ENCODE assay signal across 11 cellular contexts in genomic region chr18:7924616-7925015, GRCh38.
"Had no signal": no experiment of that assay in that cellular context is flagged by ENCODE, and none has a peak within 500 bp of the region (broad histone marks: within the 10 kb centered on the region; RNA-seq: fewer than 3 reads in every experiment).

No MANE protein-coding gene starts in this region.

- H3K4me3 Mint-ChIP-seq: activated B cell treated with CpG ODN at 0.5 μM for 24 hours; brain; naive thymus-derived CD4-positive, alpha-beta T cell; T-helper 17 cell had no signal

- H3K27ac ChIP-seq: adrenal gland, dorsolateral prefrontal cortex, stomach had no signal

- H3K9me3 ChIP-seq: stomach had no signal

- H3K27me3 ChIP-seq: adrenal gland, dorsolateral prefrontal cortex, stomach had no signal

- H3K9me3 Mint-ChIP-seq: activated B cell treated with CpG ODN at 0.5 μM for 24 hours had no signal

- H3K4me3 ChIP-seq: adrenal gland, dorsolateral prefrontal cortex, stomach had no signal

- ATAC-seq: esophagus mucosa; naive thymus-derived CD4-positive, alpha-beta T cell; T-helper 17 cell had no signal

- H3K27me3 Mint-ChIP-seq: activated B cell treated with CpG ODN at 0.5 μM for 24 hours; brain; naive thymus-derived CD4-positive, alpha-beta T cell; T-helper 17 cell had no signal

- H3K27ac Mint-ChIP-seq: activated B cell treated with CpG ODN at 0.5 μM for 24 hours; naive thymus-derived CD4-positive, alpha-beta T cell; T-helper 17 cell had no signal

- DNase-seq: activated B cell treated with CpG ODN at 0.5 μM for 24 hours; activated naive CD4-positive, alpha-beta T cell treated with anti-CD3 and anti-CD28 coated beads, Interleukin-2, amount 50 U/mL, for 16 hours; adrenal gland; dorsolateral prefrontal cortex; naive thymus-derived CD4-positive, alpha-beta T cell; posterior cingulate gyrus; stimulated activated CD4-positive, alpha-beta T cell treated with anti-CD3 and anti-CD28 coated beads, Interleukin-4, amount 100 ng/mL, for 4 hours; stomach; T-helper 17 cell had no signal

- H3K4me1 Mint-ChIP-seq: activated B cell treated with CpG ODN at 0.5 μM for 24 hours; naive thymus-derived CD4-positive, alpha-beta T cell; T-helper 17 cell had no signal

- H3K36me3 ChIP-seq: adrenal gland, stomach had no signal
